In the genomic region with DNA sequence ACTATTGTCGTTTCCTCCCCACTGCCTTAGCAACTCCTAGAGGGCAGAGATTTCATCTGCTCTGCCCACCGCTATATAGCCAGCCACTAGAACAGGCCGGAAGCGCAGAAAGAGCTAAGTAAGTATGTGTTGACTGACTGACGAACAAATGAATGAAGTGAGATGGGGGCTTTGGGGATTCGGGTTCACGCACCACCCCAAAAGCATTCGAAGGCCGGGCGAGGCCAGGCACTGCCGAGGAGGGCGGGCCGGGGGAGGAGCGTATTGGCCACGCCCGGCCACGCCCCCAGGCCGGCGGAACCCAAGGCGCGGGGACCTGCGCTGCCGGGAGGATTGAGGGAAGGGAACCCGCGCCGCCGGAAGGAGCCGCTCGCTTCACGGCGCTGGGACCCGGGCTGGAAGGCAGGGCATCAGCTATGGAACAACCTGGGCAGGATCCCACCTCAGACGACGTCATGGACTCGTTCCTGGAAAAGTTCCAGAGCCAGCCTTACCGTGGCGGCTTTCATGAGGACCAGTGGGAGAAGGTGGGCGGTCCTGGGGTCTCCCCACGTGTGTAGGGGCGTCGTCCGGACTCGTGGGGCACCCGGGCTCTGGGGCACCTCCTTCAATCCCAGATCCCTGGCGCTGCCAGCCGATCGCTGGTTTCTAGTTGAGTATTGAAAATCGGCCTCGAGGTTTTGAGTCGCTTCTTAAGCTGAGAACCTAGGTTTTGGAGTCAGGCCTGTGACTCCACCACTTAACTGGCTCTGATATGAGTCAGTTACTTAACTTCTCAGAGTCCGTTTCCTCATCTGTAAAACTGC, we compare ENCODE assay signal across 8 cellular contexts. TPM values are rescaled to one million over a fixed set of nuclear protein-coding genes. Genes with fewer than 3 reads are reported as not detected.
DNase-seq lines count a peak whose midpoint lies in the region; ATAC-seq and TF ChIP-seq lines count a peak whose summit lies in the region.

A gene with protein sequence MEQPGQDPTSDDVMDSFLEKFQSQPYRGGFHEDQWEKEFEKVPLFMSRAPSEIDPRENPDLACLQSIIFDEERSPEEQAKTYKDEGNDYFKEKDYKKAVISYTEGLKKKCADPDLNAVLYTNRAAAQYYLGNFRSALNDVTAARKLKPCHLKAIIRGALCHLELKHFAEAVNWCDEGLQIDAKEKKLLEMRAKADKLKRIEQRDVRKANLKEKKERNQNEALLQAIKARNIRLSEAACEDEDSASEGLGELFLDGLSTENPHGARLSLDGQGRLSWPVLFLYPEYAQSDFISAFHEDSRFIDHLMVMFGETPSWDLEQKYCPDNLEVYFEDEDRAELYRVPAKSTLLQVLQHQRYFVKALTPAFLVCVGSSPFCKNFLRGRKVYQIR (plus strand): TSS at position 369 of the 806 bp plus-strand sequence. CDS start 48 bp downstream, at position 417.

- H3K4me3 ChIP-seq in ascending aorta = peak within 1 kb of the TSS; percentile 69 to 92
- peak within 1 kb of the TSS; percentile 98 for H3K4me3 ChIP-seq in rectal smooth muscle tissue (ENCODE audit: low read length)
- peak within 1 kb of the TSS; percentile 65 to 82 for H3K4me3 ChIP-seq in vagina

- H3K27ac ChIP-seq in ascending aorta = peak within 1 kb of the TSS; percentile 73 to 82
- H3K27ac ChIP-seq in rectal smooth muscle tissue (ENCODE audit: low read depth, low read length) = peak within 1 kb of the TSS; percentile 71
- H3K27ac ChIP-seq in vagina = peak within 1 kb of the TSS; percentile 66

- no peaks in the 10 kb centered on the region for H3K9me3 Mint-ChIP-seq in T-helper 2 cell treated with Interferon-gamma antibody and Interleukin-4, amounts not matched to agents 5 μg/mL and 100 μg/mL, for 36 hours

- peaks cover 20% of the 10 kb centered on the region for H3K4me1 Mint-ChIP-seq in T-helper 2 cell treated with Interferon-gamma antibody and Interleukin-4, amounts not matched to agents 5 μg/mL and 100 μg/mL, for 36 hours (ENCODE audit: low read depth)

- DNase-seq in NCI-H1694 treated with DMSO at 0.1 percent for 48 hours (lab: John Stamatoyannopoulos, UW) = peak; percentile 64
- peak; percentile 83 for DNase-seq in T-helper 2 cell treated with Interferon-gamma antibody and Interleukin-4, amounts not matched to agents 5 μg/mL and 100 μg/mL, for 36 hours (ENCODE audit: low spot score)
- peak; percentile 25 to 88 for DNase-seq in ascending aorta (ENCODE audit: low spot score in 2 of 2)
- peak; percentile 82 for DNase-seq in hepatic stellate cell (ENCODE audit: low spot score)
- no peak for DNase-seq in vagina (ENCODE audit: extremely low spot score in 2 of 2)

- H3K9me3 ChIP-seq in ascending aorta (no peaks in the 10 kb centered on the region), vagina (no peaks in the 10 kb centered on the region)

- H3K9ac ChIP-seq in rectal smooth muscle tissue (ENCODE audit: low read length) = peak within 1 kb of the TSS; percentile 72

- H3K27me3 ChIP-seq in ascending aorta = no peaks in the 10 kb centered on the region
- H3K27me3 ChIP-seq in rectal smooth muscle tissue (ENCODE audit: control insufficient read depth, insufficient read depth, low read length) = no peaks in the 10 kb centered on the region
- H3K27me3 ChIP-seq in vagina = no peaks in the 10 kb centered on the region

- H3K27me3 Mint-ChIP-seq in T-helper 2 cell treated with Interferon-gamma antibody and Interleukin-4, amounts not matched to agents 5 μg/mL and 100 μg/mL, for 36 hours (ENCODE audit: low read depth) = no peaks in the 10 kb centered on the region

- H3K4me3 Mint-ChIP-seq in T-helper 2 cell treated with Interferon-gamma antibody and Interleukin-4, amounts not matched to agents 5 μg/mL and 100 μg/mL, for 36 hours = peak within 1 kb of the TSS; percentile 93

- H3K36me3 Mint-ChIP-seq in T-helper 2 cell treated with Interferon-gamma antibody and Interleukin-4, amounts not matched to agents 5 μg/mL and 100 μg/mL, for 36 hours (ENCODE audit: low read depth) = peaks cover 15% of the 10 kb centered on the region

- intact Hi-C loops in ascending aorta (cut with DNase I) (loop anchor here (2.0 to 10.0 kb wide), 6 partner anchors 49 to 663 kb away; a partner anchor contains a TSS), vagina (cut with DNase I) (no loop called here)

- H3K4me1 ChIP-seq in ascending aorta = peaks cover 0 to 8% of the 10 kb centered on the region in 2 donors
- peaks cover 6% of the 10 kb centered on the region for H3K4me1 ChIP-seq in rectal smooth muscle tissue (ENCODE audit: control insufficient read depth, insufficient read depth, low read length)
- H3K4me1 ChIP-seq in vagina = peaks cover 24% of the 10 kb centered on the region

- H3K36me3 ChIP-seq in ascending aorta = peaks cover 0 to 15% of the 10 kb centered on the region in 2 donors
- H3K36me3 ChIP-seq in rectal smooth muscle tissue (ENCODE audit: control insufficient read depth, insufficient read depth, low read length) = peaks cover 7% of the 10 kb centered on the region
- H3K36me3 ChIP-seq in vagina = peaks cover 0 to 18% of the 10 kb centered on the region in 2 donors

- TF ChIP-seq CTCF in ascending aorta (IDR thresholded peaks at IDR 0.05) = no peak
- no peak for TF ChIP-seq CTCF in vagina (IDR thresholded peaks at IDR 0.05)

- H3K27ac Mint-ChIP-seq in T-helper 2 cell treated with Interferon-gamma antibody and Interleukin-4, amounts not matched to agents 5 μg/mL and 100 μg/mL, for 36 hours = peak within 1 kb of the TSS; percentile 87

- ATAC-seq in GM18498 (IDR thresholded peaks at IDR 0.05; ENCODE audit: unreplicated experiment) = peak; percentile 98
- peak; percentile 90 for ATAC-seq in HG02870 (IDR thresholded peaks at IDR 0.05; ENCODE audit: unreplicated experiment)

- TF ChIP-seq POLR2A in vagina (IDR thresholded peaks at IDR 0.05) = peak in 1 of 2 donors; percentile 52

RNA-seq across cellular contexts. Expression of the gene that starts here (rescaled TPM):
- 20.6 TPM for total RNA-seq in ascending aorta
- total RNA-seq in vagina = 12.8 TPM

Comparison
In these comparisons a context has a peak if more than half of its experiments do, and no peak if none do; other contexts are left out.
1. DNase-seq: peak in NCI-H1694 treated with DMSO at 0.1 percent for 48 hours (single experiment), T-helper 2 cell treated with Interferon-gamma antibody and Interleukin-4, amounts not matched to agents 5 μg/mL and 100 μg/mL, for 36 hours (single experiment), ascending aorta (2 of 2) and hepatic stellate cell (single experiment); none in vagina (0 of 2).
2. Peak in every context shown above with its lines, with median percentiles within 50 percentile points of each other: H3K27ac ChIP-seq and H3K4me3 ChIP-seq.